1 cellular context compared by ENCODE assay signal in genomic region chr6:69232506-69233194, GRCh38.
TF ChIP-seq lines count a peak whose summit lies in the region.

No MANE protein-coding gene starts in this region.

TF ChIP-seq in GM12878, 131 proteins besides CTCF, POLR2A, EP300 and RAD21 (continued from another document):
- TF ChIP-seq IKZF2 (IDR thresholded peaks at IDR 0.05) (no peak), HSF1 (IDR thresholded peaks at IDR 0.05; ENCODE audit: low read depth, low read length) (no peak), ATF2 (IDR thresholded peaks at IDR 0.05; ENCODE audit: low read length) (no peak), NBN (IDR thresholded peaks at IDR 0.05) (no peak), MTA2 (IDR thresholded peaks at IDR 0.05; ENCODE audit: low read depth) (no peak), RELB (IDR thresholded peaks at IDR 0.05; ENCODE audit: low read depth) (no peak), SREBF1 (IDR thresholded peaks at IDR 0.05; ENCODE audit: low read length) (peak; percentile 80), REST (IDR thresholded peaks at IDR 0.05; ENCODE audit: low read depth, low read length) (peak; percentile 99), SKIL (IDR thresholded peaks at IDR 0.05; ENCODE audit: low read depth, poor library complexity, severe bottlenecking) (no peak), RCOR1 (conservative IDR thresholded peaks at IDR 0.05; ENCODE audit: low read depth, low read length) (peak; percentile 96), MXI1 (IDR thresholded peaks at IDR 0.05; ENCODE audit: low read depth, low read length) (peak; percentile 98), GATAD2B (conservative IDR thresholded peaks at IDR 0.05; ENCODE audit: low read depth) (no peak), TCF12 (IDR thresholded peaks at IDR 0.05; ENCODE audit: low read depth, low read length) (no peak), RUNX3 (IDR thresholded peaks at IDR 0.05; ENCODE audit: low read length) (no peak; the same call in 1 of the 2 replicates), TBL1XR1 (IDR thresholded peaks at IDR 0.05; ENCODE audit: low read depth, low read length) (no peak), ZNF622 (IDR thresholded peaks at IDR 0.05) (no peak), NR2C1 (IDR thresholded peaks at IDR 0.05) (no peak), TAF1 (IDR thresholded peaks at IDR 0.05; ENCODE audit: borderline replicate concordance, low read depth, low read length) (no peak)
